8 cellular contexts compared by ENCODE assay signal in genomic region chr4:121764702-121765367, GRCh38. TPM values are rescaled to one million over a fixed set of nuclear protein-coding genes. Genes with fewer than 3 reads are reported as not detected.
DNase-seq lines count a peak whose midpoint lies in the region; ATAC-seq and TF ChIP-seq lines count a peak whose summit lies in the region.

Gene SMIM43, minus strand, starts transcription at chr4:121765164. Its CDS starts 59 bp downstream, at chr4:121765105.

- H3K4me3 ChIP-seq in WERI-Rb-1 (ENCODE audit: low read depth, low read length) (peak within 1 kb of the TSS; percentile 59), fibroblast of villous mesenchyme (ENCODE audit: low read depth, low read length) (peak within 1 kb of the TSS; percentile 54), rectal smooth muscle tissue (ENCODE audit: low read length) (peak within 1 kb of the TSS; percentile 43)

- H3K27me3 ChIP-seq in WERI-Rb-1 (ENCODE audit: insufficient read depth, low read depth, severe bottlenecking) (peaks cover 21% of the 10 kb centered on the region), rectal smooth muscle tissue (ENCODE audit: control insufficient read depth, insufficient read depth, low read length) (no peaks in the 10 kb centered on the region)

- peak; percentile 17 for DNase-seq in GM20000 (ENCODE audit: low spot score)
- DNase-seq in WERI-Rb-1: peak; percentile 55
- DNase-seq in fibroblast of villous mesenchyme (ENCODE audit: low read depth): no peak
- no peak for DNase-seq in germinal center (ENCODE audit: low spot score)
- no peak for DNase-seq in NOMO-1 treated with dmso at 0.1 percent for 144 hours (lab: John Stamatoyannopoulos, UW; ENCODE audit: unreplicated experiment)

- H3K9me3 ChIP-seq in WERI-Rb-1 (ENCODE audit: severe bottlenecking): no peaks in the 10 kb centered on the region

- TF ChIP-seq CTCF in GM20000 (IDR thresholded peaks at IDR 0.05; ENCODE audit: extremely low read depth, missing control alignments) (no peak), WERI-Rb-1 (IDR thresholded peaks at IDR 0.05; ENCODE audit: low read depth, low read length) (no peak), fibroblast of villous mesenchyme (IDR thresholded peaks at IDR 0.05; ENCODE audit: insufficient read depth, low read depth, low read length) (no peak)

- H3K9ac ChIP-seq in rectal smooth muscle tissue (ENCODE audit: low read length): no peak within 1 kb of the TSS

- no peak for ATAC-seq in HG03520 (IDR thresholded peaks at IDR 0.05; ENCODE audit: unreplicated experiment)
- ATAC-seq in HG03159 (IDR thresholded peaks at IDR 0.05; ENCODE audit: unreplicated experiment): no peak

- H3K36me3 ChIP-seq in WERI-Rb-1 (no peaks in the 10 kb centered on the region), rectal smooth muscle tissue (ENCODE audit: control insufficient read depth, insufficient read depth, low read length) (no peaks in the 10 kb centered on the region)

- H3K27ac ChIP-seq in WERI-Rb-1: no peak within 1 kb of the TSS
- no peak within 1 kb of the TSS for H3K27ac ChIP-seq in rectal smooth muscle tissue (ENCODE audit: low read depth, low read length)

- no peaks in the 10 kb centered on the region for H3K4me1 ChIP-seq in rectal smooth muscle tissue (ENCODE audit: control insufficient read depth, insufficient read depth, low read length)

RNA-seq across cellular contexts. Expression of gene SMIM43, which starts in this region (rescaled TPM):
- 0.43 and 0.64 TPM in 2 replicates for total RNA-seq in fibroblast of villous mesenchyme

Comparison
In these comparisons a context has a peak if more than half of its experiments do, and no peak if none do; other contexts are left out.
1. DNase-seq: peak in GM20000 (single experiment) and WERI-Rb-1 (single experiment); none in fibroblast of villous mesenchyme (single experiment), germinal center (single experiment) and NOMO-1 treated with dmso at 0.1 percent for 144 hours (single experiment).
2. Peak in every context shown above with its lines, with median percentiles within 50 percentile points of each other: H3K4me3 ChIP-seq.